ENCODE assay signal across 1 cellular context in the genomic region with DNA sequence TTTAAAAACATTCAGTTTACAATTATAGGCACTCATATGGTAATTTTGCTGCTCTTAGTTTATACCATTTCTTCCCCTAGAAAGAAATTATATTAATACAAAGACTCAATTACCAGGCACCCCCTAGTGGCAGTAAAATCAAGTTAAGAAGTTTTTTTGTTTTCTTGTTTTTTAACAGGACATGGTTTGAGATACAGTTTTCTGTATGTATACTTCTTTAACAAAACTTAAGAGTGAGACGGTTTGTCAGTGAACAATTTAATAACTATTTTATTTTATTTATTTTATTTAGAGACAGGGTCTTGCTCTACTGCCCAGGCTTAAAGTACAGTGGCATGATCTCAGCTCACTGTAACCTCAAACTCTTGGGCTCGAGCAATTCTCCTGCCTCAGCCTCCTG.
TF ChIP-seq lines count a peak whose summit lies in the region.

No MANE protein-coding gene starts in this region.

TF ChIP-seq in SK-N-SH treated with all-trans-retinoic acid at 6 μM for 48 hours, 23 proteins besides CTCF, POLR2A, EP300 and RAD21 (continued from another document):
- TF ChIP-seq, protein P1, sequence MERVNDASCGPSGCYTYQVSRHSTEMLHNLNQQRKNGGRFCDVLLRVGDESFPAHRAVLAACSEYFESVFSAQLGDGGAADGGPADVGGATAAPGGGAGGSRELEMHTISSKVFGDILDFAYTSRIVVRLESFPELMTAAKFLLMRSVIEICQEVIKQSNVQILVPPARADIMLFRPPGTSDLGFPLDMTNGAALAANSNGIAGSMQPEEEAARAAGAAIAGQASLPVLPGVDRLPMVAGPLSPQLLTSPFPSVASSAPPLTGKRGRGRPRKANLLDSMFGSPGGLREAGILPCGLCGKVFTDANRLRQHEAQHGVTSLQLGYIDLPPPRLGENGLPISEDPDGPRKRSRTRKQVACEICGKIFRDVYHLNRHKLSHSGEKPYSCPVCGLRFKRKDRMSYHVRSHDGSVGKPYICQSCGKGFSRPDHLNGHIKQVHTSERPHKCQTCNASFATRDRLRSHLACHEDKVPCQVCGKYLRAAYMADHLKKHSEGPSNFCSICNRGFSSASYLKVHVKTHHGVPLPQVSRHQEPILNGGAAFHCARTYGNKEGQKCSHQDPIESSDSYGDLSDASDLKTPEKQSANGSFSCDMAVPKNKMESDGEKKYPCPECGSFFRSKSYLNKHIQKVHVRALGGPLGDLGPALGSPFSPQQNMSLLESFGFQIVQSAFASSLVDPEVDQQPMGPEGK (CRISPR knock-in tag; IDR thresholded peaks at IDR 0.05; ENCODE audit: borderline replicate concordance), result no peak
- TF ChIP-seq ISL1 (CRISPR knock-in tag; IDR thresholded peaks at IDR 0.05) (no peak), ZNF8 (CRISPR knock-in tag; IDR thresholded peaks at IDR 0.05) (no peak)
TF ChIP-seq in SK-N-SH treated with all-trans-retinoic acid at 6 μM for 48 hours: peak in this region for 0.
